Comparison of ENCODE assay signal across 25 cellular contexts in genomic region chr15:35827156-35827555, GRCh38.
DNase-seq lines count a peak whose midpoint lies in the region; ATAC-seq and TF ChIP-seq lines count a peak whose summit lies in the region.
"Had no signal": no experiment of that assay in that cellular context is flagged by ENCODE, and none has a peak within 500 bp of the region (broad histone marks: within the 10 kb centered on the region; RNA-seq: fewer than 3 reads in every experiment).

No MANE protein-coding gene starts in this region.

- no peak overlapping the region for H3K4ac ChIP-seq in IMR-90 (ENCODE audit: low read depth, low read length)

- H3K27me3 ChIP-seq in IMR-90 (ENCODE audit: control insufficient read depth, insufficient read depth, low read length) (peaks cover 2% of the 10 kb centered on the region; the same call in 1 of the 2 replicates), smooth muscle cell (ENCODE audit: low read depth) (no peaks in the 10 kb centered on the region)
- H3K27me3 ChIP-seq: gastrocnemius medialis, thyroid gland had no signal

- no peaks in the 10 kb centered on the region for H3K79me2 ChIP-seq in smooth muscle cell (ENCODE audit: low read depth)

- H3K4me2 ChIP-seq in IMR-90 (ENCODE audit: low read depth, low read length) (no peak overlapping the region), smooth muscle cell (peak overlapping the region; percentile 16)

- no peak overlapping the region for H2AK9ac ChIP-seq in IMR-90 (replicated peaks; ENCODE audit: low read depth, low read length, poor library complexity)

- H2BK120ac ChIP-seq in IMR-90 (ENCODE audit: low read depth, low read length): no peak overlapping the region

- ATAC-seq in IMR-90 (ENCODE audit: low read depth): no peak
- ATAC-seq in GM18861 (IDR thresholded peaks at IDR 0.05; ENCODE audit: unreplicated experiment): no peak
- ATAC-seq in GM19397 (IDR thresholded peaks at IDR 0.05; ENCODE audit: unreplicated experiment): no peak
- ATAC-seq: gastrocnemius medialis; left ventricle myocardium superior; sciatic nerve; stimulated activated naive CD8-positive, alpha-beta T cell treated with anti-CD3 and anti-CD28 coated beads, Interleukin-15, Interleukin-2, amounts not matched to agents 100 U/mL and 50 U/mL, for 24 hours had no signal

- no peak overlapping the region for H3K56ac ChIP-seq in IMR-90 (ENCODE audit: extremely low read depth, insufficient read depth, low read length)

- H4K91ac ChIP-seq in IMR-90 (ENCODE audit: insufficient read depth, low read depth, low read length): no peak overlapping the region

- H2BK20ac ChIP-seq in IMR-90 (ENCODE audit: low read depth, low read length): no peak overlapping the region

- TF ChIP-seq RAD21 in IMR-90 (IDR thresholded peaks at IDR 0.05; ENCODE audit: low read length): no peak

- H3K27ac ChIP-seq in IMR-90 (ENCODE audit: insufficient read depth, low read length): no peak overlapping the region
- no peak overlapping the region for H3K27ac ChIP-seq in smooth muscle cell (ENCODE audit: low read depth)
- H3K27ac ChIP-seq: gastrocnemius medialis, SK-N-MC, thyroid gland had no signal

- H3K4me3 ChIP-seq in IMR-90 (ENCODE audit: insufficient read depth, low read depth, low read length) (no peak overlapping the region), fibroblast of villous mesenchyme (ENCODE audit: low read depth, low read length) (no peak overlapping the region), smooth muscle cell (no peak overlapping the region)
- H3K4me3 ChIP-seq: gastrocnemius medialis, thyroid gland had no signal

- H4K5ac ChIP-seq in IMR-90 (ENCODE audit: low read depth, low read length): no peak overlapping the region

- H2AFZ ChIP-seq in IMR-90 (replicated peaks; ENCODE audit: low read length, poor library complexity) (no peak overlapping the region), smooth muscle cell (ENCODE audit: low read depth) (no peak overlapping the region)

- H2AK5ac ChIP-seq in IMR-90 (ENCODE audit: low read depth, low read length): no peak overlapping the region

- peak; percentile 14 for DNase-seq in IMR-90
- peak; percentile 81 for DNase-seq in amniotic epithelial cell (ENCODE audit: low read depth)
- DNase-seq in fibroblast of villous mesenchyme (ENCODE audit: low read depth): peak; percentile 43
- no peak for DNase-seq in smooth muscle cell (lab: John Stamatoyannopoulos, UW; ENCODE audit: unreplicated experiment)
- DNase-seq in RPMI8226: no peak
- DNase-seq: activated CD4-positive, alpha-beta T cell treated with anti-CD3 and anti-CD28 coated beads, Interleukin-2, amount 50 U/mL, for 1 hour; aorta; CD4-positive, CD25-positive, alpha-beta regulatory T cell; DMS153; effector CD4-positive, alpha-beta T cell; gastrocnemius medialis; GF-D8; GOT3; hypothalamus; left ventricle myocardium superior; NCI-H1694 treated with DMSO at 0.1 percent for 48 hours; NCI-H526; nephron progenitor cell; stimulated activated CD4-positive, alpha-beta T cell treated with anti-CD3 and anti-CD28 coated beads, Interleukin-15, amount 100 ng/mL, for 24 hours; stimulated activated naive CD8-positive, alpha-beta T cell treated with anti-CD3 and anti-CD28 coated beads, Interleukin-15, Interleukin-2, amounts not matched to agents 100 U/mL and 50 U/mL, for 24 hours; thyroid gland had no signal

- WGBS in IMR-90 (ENCODE audit: extremely low coverage in 2 of 2, insufficient read length in 1 of 2), 2 experiments: no CpG with 5 or more reads among the region's 1 CpG
- 17% methylated on average over 1 of the region's 1 CpG for WGBS in smooth muscle cell (ENCODE audit: low lambda C conversion rate)

- intact Hi-C loops in IMR-90 (cut with micrococcal nuclease): no loop called here

- TF ChIP-seq POLR2A in IMR-90 (IDR thresholded peaks at IDR 0.05; ENCODE audit: low read depth, low read length): no peak

- POLR2A ChIA-PET in IMR-90 (lab: Charles Lee; ENCODE audit: unreplicated experiment): no interaction called here

- TF ChIP-seq CTCF in IMR-90 (conservative IDR thresholded peaks at IDR 0.05; ENCODE audit: low read depth, low read length): no peak
- no peak for TF ChIP-seq CTCF in fibroblast of villous mesenchyme (IDR thresholded peaks at IDR 0.05; ENCODE audit: insufficient read depth, low read depth, low read length)
- no peak for TF ChIP-seq CTCF in smooth muscle cell (IDR thresholded peaks at IDR 0.05; ENCODE audit: borderline replicate concordance, insufficient read depth, poor library complexity, severe bottlenecking)

- in situ Hi-C loops in IMR-90 (cut with MboI; ENCODE audit: low sequenced_read_pairs): no loop called here

- H3K4me1 ChIP-seq in IMR-90 (ENCODE audit: control insufficient read depth, insufficient read depth, low read length) (no peaks in the 10 kb centered on the region; the same call in 1 of the 2 replicates), smooth muscle cell (ENCODE audit: low read depth) (no peaks in the 10 kb centered on the region)
- H3K4me1 ChIP-seq: gastrocnemius medialis, thyroid gland had no signal

- no peak overlapping the region for H4K8ac ChIP-seq in IMR-90 (ENCODE audit: low read depth in 2 of 2, low read length in 2 of 2)

- BruUV-seq in IMR-90 (replicated peaks; lab: Mats Ljungman, UMichigan): no TSS peak

- no peaks in the 10 kb centered on the region for H3F3A ChIP-seq in smooth muscle cell (ENCODE audit: low read depth)

- dilution Hi-C loops in IMR-90 (cut with HindIII; ENCODE audit: low sequenced_read_pairs, unreplicated experiment): no loop called here

- H3K9me3 ChIP-seq in IMR-90 (ENCODE audit: control insufficient read depth, insufficient read depth, low read length) (no peaks in the 10 kb centered on the region), smooth muscle cell (replicated peaks; ENCODE audit: low read depth) (no peaks in the 10 kb centered on the region)
- H3K9me3 ChIP-seq: gastrocnemius medialis, thyroid gland had no signal

- H3K14ac ChIP-seq in IMR-90 (replicated peaks; ENCODE audit: low read depth, low read length): no peak overlapping the region

- no peak overlapping the region for H2BK15ac ChIP-seq in IMR-90 (ENCODE audit: low read depth, low read length)

- H3K79me1 ChIP-seq in IMR-90 (ENCODE audit: low read depth in 1 of 2, low read length in 2 of 2): no peaks in the 10 kb centered on the region

- H3K23ac ChIP-seq in IMR-90 (ENCODE audit: low read depth, low read length): no peak overlapping the region

- no peak overlapping the region for H3K18ac ChIP-seq in IMR-90 (ENCODE audit: low read depth, low read length)

- CTCF ChIA-PET in IMR-90 (lab: Yijun Ruan, JAX): no interaction called here

- no peaks in the 10 kb centered on the region for H3K36me3 ChIP-seq in IMR-90 (ENCODE audit: control insufficient read depth, insufficient read depth, low read length)
- H3K36me3 ChIP-seq in smooth muscle cell (ENCODE audit: low read depth): no peaks in the 10 kb centered on the region
- H3K36me3 ChIP-seq: gastrocnemius medialis, thyroid gland had no signal

- no peak overlapping the region for H2BK5ac ChIP-seq in IMR-90 (ENCODE audit: low read depth, low read length, poor library complexity, severe bottlenecking)

- no peaks in the 10 kb centered on the region for H4K20me1 ChIP-seq in IMR-90 (ENCODE audit: insufficient read depth, low read length)
- H4K20me1 ChIP-seq in smooth muscle cell (ENCODE audit: low read depth): no peaks in the 10 kb centered on the region

- no peaks in the 10 kb centered on the region for H3K9me1 ChIP-seq in IMR-90 (ENCODE audit: insufficient read depth, low read length)

- H3K9ac ChIP-seq in IMR-90 (ENCODE audit: low read depth, low read length) (no peak overlapping the region), smooth muscle cell (ENCODE audit: low read depth) (no peak overlapping the region)

TF ChIP-seq in IMR-90, 13 proteins besides CTCF, POLR2A, EP300 and RAD21:
- TF ChIP-seq MAZ (IDR thresholded peaks at IDR 0.05; ENCODE audit: borderline replicate concordance, low read depth, low read length) (no peak), BHLHE40 (IDR thresholded peaks at IDR 0.05; ENCODE audit: low read depth, low read length) (no peak), RFX5 (IDR thresholded peaks at IDR 0.05; ENCODE audit: low read depth, low read length) (no peak), CEBPB (IDR thresholded peaks at IDR 0.05; ENCODE audit: low read depth, low read length) (no peak), FOS (IDR thresholded peaks at IDR 0.05; ENCODE audit: low read depth, low read length) (no peak)
- TF ChIP-seq, protein P1, sequence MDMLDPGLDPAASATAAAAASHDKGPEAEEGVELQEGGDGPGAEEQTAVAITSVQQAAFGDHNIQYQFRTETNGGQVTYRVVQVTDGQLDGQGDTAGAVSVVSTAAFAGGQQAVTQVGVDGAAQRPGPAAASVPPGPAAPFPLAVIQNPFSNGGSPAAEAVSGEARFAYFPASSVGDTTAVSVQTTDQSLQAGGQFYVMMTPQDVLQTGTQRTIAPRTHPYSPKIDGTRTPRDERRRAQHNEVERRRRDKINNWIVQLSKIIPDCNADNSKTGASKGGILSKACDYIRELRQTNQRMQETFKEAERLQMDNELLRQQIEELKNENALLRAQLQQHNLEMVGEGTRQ (IDR thresholded peaks at IDR 0.05; ENCODE audit: low read depth, low read length): no peak
- TF ChIP-seq, protein P2, sequence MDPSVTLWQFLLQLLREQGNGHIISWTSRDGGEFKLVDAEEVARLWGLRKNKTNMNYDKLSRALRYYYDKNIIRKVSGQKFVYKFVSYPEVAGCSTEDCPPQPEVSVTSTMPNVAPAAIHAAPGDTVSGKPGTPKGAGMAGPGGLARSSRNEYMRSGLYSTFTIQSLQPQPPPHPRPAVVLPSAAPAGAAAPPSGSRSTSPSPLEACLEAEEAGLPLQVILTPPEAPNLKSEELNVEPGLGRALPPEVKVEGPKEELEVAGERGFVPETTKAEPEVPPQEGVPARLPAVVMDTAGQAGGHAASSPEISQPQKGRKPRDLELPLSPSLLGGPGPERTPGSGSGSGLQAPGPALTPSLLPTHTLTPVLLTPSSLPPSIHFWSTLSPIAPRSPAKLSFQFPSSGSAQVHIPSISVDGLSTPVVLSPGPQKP (IDR thresholded peaks at IDR 0.05; ENCODE audit: borderline replicate concordance, low read depth, low read length): no peak

Comparison
In these comparisons a context has a peak if more than half of its experiments do, and no peak if none do; other contexts are left out.
1. DNase-seq: peak in IMR-90 (single experiment), amniotic epithelial cell (single experiment) and fibroblast of villous mesenchyme (single experiment); none in smooth muscle cell (single experiment) and RPMI8226 (single experiment).